Comparison of ENCODE assay signal across 13 cellular contexts in the genomic region with DNA sequence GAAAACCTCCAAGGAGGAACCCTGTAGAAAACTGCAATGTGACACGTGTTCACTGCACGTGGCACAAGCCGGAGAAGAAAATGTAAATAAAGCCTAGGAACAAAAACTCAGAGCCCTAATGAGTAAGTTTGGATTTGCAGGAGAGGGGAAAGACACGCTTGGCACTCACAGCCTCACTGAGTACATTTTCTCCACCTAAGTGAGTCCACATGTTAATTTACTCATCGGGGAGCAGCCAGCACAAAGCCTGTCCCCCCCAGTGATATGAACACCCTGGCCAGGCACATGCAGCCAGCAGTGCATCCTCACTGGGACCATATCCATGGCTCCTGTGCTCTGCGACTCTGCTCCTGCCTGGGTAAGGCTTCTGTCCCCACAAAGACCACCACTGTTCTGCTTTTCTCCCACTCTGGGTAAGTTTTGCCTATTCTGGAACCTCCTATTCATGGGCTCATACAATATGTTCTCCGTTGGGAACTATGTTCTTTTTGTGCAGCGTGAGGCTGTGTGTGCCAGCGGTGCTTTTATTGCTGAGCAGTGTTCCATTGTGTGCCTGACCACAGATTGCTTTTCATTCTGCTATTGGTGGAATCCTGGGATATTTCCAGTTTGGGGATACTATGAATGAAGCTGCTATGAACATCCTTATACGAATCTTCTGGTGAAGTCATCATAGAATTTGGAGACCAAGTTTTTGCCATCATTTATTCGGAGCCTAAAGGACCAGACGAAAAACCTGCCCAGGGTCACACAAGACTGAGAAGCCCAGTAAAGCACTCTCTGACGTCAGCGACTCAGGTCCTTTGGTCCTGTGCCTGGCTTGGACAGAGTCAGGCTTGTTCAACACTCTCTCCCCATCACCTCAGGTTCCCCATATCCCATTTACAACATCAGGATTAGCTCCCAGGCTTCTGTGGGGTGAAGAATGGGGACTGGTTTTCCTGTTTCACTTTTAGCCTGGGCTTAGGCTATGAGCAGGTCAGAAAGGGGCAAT. TPM values are rescaled to one million over a fixed set of nuclear protein-coding genes. Genes with fewer than 3 reads are reported as not detected.
A peak's percentile ranks its signal among the peaks of the same experiment; 100 is the strongest.
DNase-seq lines count a peak whose midpoint lies in the region; TF ChIP-seq lines count a peak whose summit lies in the region.
"Had no signal": no experiment of that assay in that cellular context is flagged by ENCODE, and none has a peak within 500 bp of the region (broad histone marks: within the 10 kb centered on the region; RNA-seq: fewer than 3 reads in every experiment).

No MANE protein-coding gene starts in this region.

- in situ Hi-C loops in astrocyte of the cerebellum (cut with HindIII; ENCODE audit: low sequenced_read_pairs), result loop anchor here (10.0 kb wide), 1 partner anchor 170 kb away; no protein-coding TSS in a partner anchor

- H3K4me1 Mint-ChIP-seq in activated CD4-positive, alpha-beta T cell treated with anti-CD3 and anti-CD28 coated beads, Interleukin-2, amount 10 ng/mL, durations not matched to agents 7 days and 5 days, result peaks cover 23% of the 10 kb centered on the region
- H3K4me1 Mint-ChIP-seq in activated T-cell treated with anti-CD3 and anti-CD28 coated beads, Interleukin-2, amount 50 U/mL, for 24 hours (ENCODE audit: low read depth), result peaks cover 29% of the 10 kb centered on the region

- H3K4me3 ChIP-seq in astrocyte of the cerebellum (ENCODE audit: low read depth, low read length), result no peak overlapping the region
- H3K4me3 ChIP-seq: breast epithelium had no signal

- no peaks in the 10 kb centered on the region for H3K9me3 Mint-ChIP-seq in activated CD4-positive, alpha-beta T cell treated with anti-CD3 and anti-CD28 coated beads, Interleukin-2, amount 10 ng/mL, durations not matched to agents 7 days and 5 days
- H3K9me3 Mint-ChIP-seq in activated T-cell treated with anti-CD3 and anti-CD28 coated beads, Interleukin-2, amount 50 U/mL, for 24 hours, result no peaks in the 10 kb centered on the region

- no peak for DNase-seq in activated CD4-positive, alpha-beta T cell treated with anti-CD3 and anti-CD28 coated beads, Interleukin-2, amount 10 ng/mL, durations not matched to agents 7 days and 5 days
- no peak for DNase-seq in activated CD4-positive, alpha-beta T cell treated with anti-CD3 and anti-CD28 coated beads, Interleukin-2, amount 50 U/mL, for 4 hours
- DNase-seq in astrocyte of the cerebellum (ENCODE audit: low read depth), result peak; percentile 29
- peak; percentile 73 for DNase-seq in medulla oblongata (ENCODE audit: extremely low spot score)
- DNase-seq in activated T-cell treated with anti-CD3 and anti-CD28 coated beads, Interleukin-2, amount 50 U/mL, for 1 hour, result no peak
- no peak for DNase-seq in activated T-cell treated with anti-CD3 and anti-CD28 coated beads, Interleukin-2, amount 50 U/mL, for 24 hours
- DNase-seq in AG08396 (ENCODE audit: low spot score), result no peak
- DNase-seq: 8988T, foreskin keratinocyte, GDM1, NCI-H510A treated with DMSO at 0.1 percent for 48 hours had no signal

- H3K27ac Mint-ChIP-seq in activated CD4-positive, alpha-beta T cell treated with anti-CD3 and anti-CD28 coated beads, Interleukin-2, amount 10 ng/mL, durations not matched to agents 7 days and 5 days, result peak overlapping the region; percentile 89
- no peak overlapping the region for H3K27ac Mint-ChIP-seq in activated T-cell treated with anti-CD3 and anti-CD28 coated beads, Interleukin-2, amount 50 U/mL, for 24 hours

- H3K4me3 Mint-ChIP-seq in activated CD4-positive, alpha-beta T cell treated with anti-CD3 and anti-CD28 coated beads, Interleukin-2, amount 10 ng/mL, durations not matched to agents 7 days and 5 days, result no peak overlapping the region
- no peak overlapping the region for H3K4me3 Mint-ChIP-seq in activated T-cell treated with anti-CD3 and anti-CD28 coated beads, Interleukin-2, amount 50 U/mL, for 24 hours

- POLR2A ChIA-PET in activated CD4-positive, alpha-beta T cell treated with anti-CD3 and anti-CD28 coated beads, Interleukin-2, amount 10 ng/mL, durations not matched to agents 7 days and 5 days (lab: Charles Lee), result no interaction called here

- H3K27me3 Mint-ChIP-seq in activated CD4-positive, alpha-beta T cell treated with anti-CD3 and anti-CD28 coated beads, Interleukin-2, amount 10 ng/mL, durations not matched to agents 7 days and 5 days, result no peaks in the 10 kb centered on the region
- no peaks in the 10 kb centered on the region for H3K27me3 Mint-ChIP-seq in activated T-cell treated with anti-CD3 and anti-CD28 coated beads, Interleukin-2, amount 50 U/mL, for 24 hours

- H3K27ac ChIP-seq in temporal lobe (ENCODE audit: low read depth, low read length), result peak overlapping the region; percentile 8
- H3K27ac ChIP-seq: foreskin keratinocyte had no signal

- no peaks in the 10 kb centered on the region for H3K36me3 Mint-ChIP-seq in activated CD4-positive, alpha-beta T cell treated with anti-CD3 and anti-CD28 coated beads, Interleukin-2, amount 10 ng/mL, durations not matched to agents 7 days and 5 days (ENCODE audit: low read depth)
- H3K36me3 Mint-ChIP-seq in activated T-cell treated with anti-CD3 and anti-CD28 coated beads, Interleukin-2, amount 50 U/mL, for 24 hours (ENCODE audit: low read depth), result no peaks in the 10 kb centered on the region

- TF ChIP-seq CTCF in astrocyte of the cerebellum (IDR thresholded peaks at IDR 0.05; ENCODE audit: low read depth, low read length, missing control alignments), result no peak

- CTCF ChIA-PET in activated CD4-positive, alpha-beta T cell treated with anti-CD3 and anti-CD28 coated beads, Interleukin-2, amount 10 ng/mL, durations not matched to agents 7 days and 5 days (lab: Charles Lee), result interaction anchor here (0.7 kb wide), 1 partner anchor 98 kb away, joined by 5 read pairs; no protein-coding TSS in a partner anchor

RNA-seq across cellular contexts. Expression of a gene that starts 53.3 kb away (rescaled TPM):
- under 1 TPM; 0.58 to 0.67 TPM for total RNA-seq in activated CD4-positive, alpha-beta T cell treated with anti-CD3 and anti-CD28 coated beads, Interleukin-2, amount 10 ng/mL, durations not matched to agents 7 days and 5 days
- 21.6 TPM for total RNA-seq in temporal lobe

Comparison
In these comparisons a context has a peak if more than half of its experiments do, and no peak if none do; other contexts are left out.
1. DNase-seq: peak in astrocyte of the cerebellum (single experiment) and medulla oblongata (single experiment); none in activated CD4-positive, alpha-beta T cell treated with anti-CD3 and anti-CD28 coated beads, Interleukin-2, amount 10 ng/mL, durations not matched to agents 7 days and 5 days (single experiment), activated CD4-positive, alpha-beta T cell treated with anti-CD3 and anti-CD28 coated beads, Interleukin-2, amount 50 U/mL, for 4 hours (0 of 2), activated T-cell treated with anti-CD3 and anti-CD28 coated beads, Interleukin-2, amount 50 U/mL, for 1 hour (single experiment), activated T-cell treated with anti-CD3 and anti-CD28 coated beads, Interleukin-2, amount 50 U/mL, for 24 hours (single experiment) and AG08396 (single experiment).
2. RNA of a gene that starts 53.3 kb away (total RNA-seq): 21.6 TPM in temporal lobe (single experiment); 0.58 to 0.67 TPM in activated CD4-positive, alpha-beta T cell treated with anti-CD3 and anti-CD28 coated beads, Interleukin-2, amount 10 ng/mL, durations not matched to agents 7 days and 5 days; every median in the first group is over 10 times any median in the second.